Comparison of ENCODE assay signal across 9 cellular contexts in the genomic region with DNA sequence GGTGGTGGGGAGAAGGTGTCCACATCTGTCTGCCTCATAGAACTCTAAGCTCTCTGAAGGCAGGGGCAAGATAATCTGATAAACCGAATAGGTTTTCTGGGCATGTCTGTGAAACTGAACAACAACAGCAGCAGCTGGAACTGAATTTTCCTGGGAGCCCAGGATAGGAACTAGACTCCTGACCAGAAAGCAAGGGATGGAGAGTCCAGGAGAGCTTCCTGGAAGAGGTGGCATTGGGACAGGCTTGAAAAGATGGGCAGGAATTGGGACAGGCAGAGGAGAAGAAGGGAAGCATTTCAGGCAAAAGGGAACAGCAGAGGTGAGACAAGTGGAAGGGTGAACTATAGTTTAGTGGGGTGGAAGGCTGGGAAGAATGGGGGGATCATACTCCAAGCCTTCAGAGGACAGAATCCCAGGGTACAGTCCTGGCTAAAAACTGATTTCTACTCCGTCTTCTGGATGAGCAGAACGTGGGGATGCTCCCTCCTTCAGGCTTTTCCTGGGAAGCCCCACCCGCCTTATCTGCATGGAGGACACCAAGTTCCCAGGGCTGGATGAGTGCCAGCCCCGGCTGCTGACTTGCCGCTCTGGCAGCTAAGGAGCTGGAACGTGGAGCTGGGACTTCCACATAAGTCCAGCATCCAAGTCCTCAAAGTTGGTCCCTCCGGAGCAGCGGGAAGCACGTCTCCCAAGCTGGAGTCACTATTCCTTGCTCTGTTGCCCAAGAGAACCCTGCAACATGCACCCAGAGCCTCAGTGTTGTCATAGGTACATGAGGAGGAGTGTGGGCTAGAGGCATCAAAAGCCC. TPM values are rescaled to one million over a fixed set of nuclear protein-coding genes. Genes with fewer than 3 reads are reported as not detected.
A peak's percentile ranks its signal among the peaks of the same experiment; 100 is the strongest.
DNase-seq lines count a peak whose midpoint lies in the region; ATAC-seq and TF ChIP-seq lines count a peak whose summit lies in the region.
"Had no signal": no experiment of that assay in that cellular context is flagged by ENCODE, and none has a peak within 500 bp of the region (broad histone marks: within the 10 kb centered on the region; RNA-seq: fewer than 3 reads in every experiment).

No MANE protein-coding gene starts in this region.

- TF ChIP-seq POLR2A in gastrocnemius medialis (IDR thresholded peaks at IDR 0.05) = no peak

- ATAC-seq in right cardiac atrium = peak; percentile 77 to 80
- ATAC-seq in gastrocnemius medialis = peak; percentile 82 to 87

- WGBS in GM23248 (ENCODE audit: low coverage in 1 of 2, low lambda C conversion rate in 2 of 2, missing lambda C conversion rate in 2 of 2), 2 experiments = 5% methylated on average over 10 of the region's 10 CpGs
- WGBS in right cardiac atrium = 15% methylated on average over 10 of the region's 10 CpGs

- peaks cover 16% of the 10 kb centered on the region; the same call in 1 of the 2 replicates for H3F3A ChIP-seq in GM23248 (ENCODE audit: insufficient read depth)

- H3K9me3 ChIP-seq in GM23248 (ENCODE audit: low read depth) = no peaks in the 10 kb centered on the region
- H3K9me3 ChIP-seq in right cardiac atrium (ENCODE audit: control insufficient read depth, low read length) = no peaks in the 10 kb centered on the region
- H3K9me3 ChIP-seq in gastrocnemius medialis = no peaks in the 10 kb centered on the region

- no peaks in the 10 kb centered on the region for H3K79me2 ChIP-seq in GM23248 (ENCODE audit: insufficient read depth)

- H3K4me1 Mint-ChIP-seq in activated CD4-positive, alpha-beta memory T cell treated with anti-CD3 and anti-CD28 coated beads for 36 hours (ENCODE audit: low read depth) = no peaks in the 10 kb centered on the region

- CTCF ChIA-PET in activated CD4-positive, alpha-beta memory T cell treated with anti-CD3 and anti-CD28 coated beads for 36 hours (lab: Charles Lee) = interaction anchor here (0.8 kb wide), 1 partner anchor 31 kb away, joined by 3 read pairs; no protein-coding TSS in a partner anchor

- H3K27me3 Mint-ChIP-seq in activated CD4-positive, alpha-beta memory T cell treated with anti-CD3 and anti-CD28 coated beads for 36 hours = peaks cover 20% of the 10 kb centered on the region

- no peak overlapping the region for H3K27ac Mint-ChIP-seq in activated CD4-positive, alpha-beta memory T cell treated with anti-CD3 and anti-CD28 coated beads for 36 hours

- no peak overlapping the region for H2AFZ ChIP-seq in GM23248

- H3K4me3 ChIP-seq in GM23248 (no peak overlapping the region), brain microvascular endothelial cell (ENCODE audit: low read depth, low read length) (no peak overlapping the region), right cardiac atrium (ENCODE audit: low read length) (no peak overlapping the region), gastrocnemius medialis (no peak overlapping the region)
- H3K4me3 ChIP-seq: SK-N-MC had no signal

- peak; percentile 76 for DNase-seq in GM23248
- DNase-seq in brain microvascular endothelial cell = peak; percentile 22
- DNase-seq in right cardiac atrium = peak; percentile 90 to 97 (median 94)
- peak; percentile 76 to 82 for DNase-seq in gastrocnemius medialis
- DNase-seq in NCI-H524 (lab: John Stamatoyannopoulos, UW) = no peak
- no peak for DNase-seq in stimulated activated CD4-positive, alpha-beta T cell treated with anti-CD3 and anti-CD28 coated beads, Interleukin-2, amount 100 ng/mL, for 24 hours
- no peak for DNase-seq in activated CD4-positive, alpha-beta memory T cell treated with anti-CD3 and anti-CD28 coated beads for 36 hours
- DNase-seq in T1000 (lab: John Stamatoyannopoulos, UW) = no peak

- H3K4me1 ChIP-seq in GM23248 (ENCODE audit: insufficient read depth) = peaks cover 27% of the 10 kb centered on the region
- peaks cover 10% of the 10 kb centered on the region for H3K4me1 ChIP-seq in right cardiac atrium (ENCODE audit: control insufficient read depth, insufficient read depth, low read length)
- H3K4me1 ChIP-seq in gastrocnemius medialis = peaks cover 0 to 6% of the 10 kb centered on the region in 2 donors

- H3K4me2 ChIP-seq in GM23248 (ENCODE audit: unreplicated experiment) = no peak overlapping the region

- in situ Hi-C loops in GM23248 (cut with MboI) = no loop called here
- in situ Hi-C loops in brain microvascular endothelial cell (cut with HindIII; ENCODE audit: low pct_ligation_motif_present, low sequenced_read_pairs) = no loop called here
- in situ Hi-C loops in gastrocnemius medialis (cut with MboI; ENCODE audit: low sequenced_read_pairs in 4 of 4) = loop anchor here in 1 of 4 donors (10.0 kb wide), 1 partner anchor 172 kb away; no protein-coding TSS in a partner anchor

- no peak overlapping the region for H3K4me3 Mint-ChIP-seq in activated CD4-positive, alpha-beta memory T cell treated with anti-CD3 and anti-CD28 coated beads for 36 hours

- H3K27me3 ChIP-seq in GM23248 (replicated peaks; ENCODE audit: insufficient read depth) = peaks cover 9% of the 10 kb centered on the region; the same call in 1 of the 2 replicates
- H3K27me3 ChIP-seq in brain microvascular endothelial cell (replicated peaks) = peaks cover 12% of the 10 kb centered on the region
- H3K27me3 ChIP-seq in right cardiac atrium (ENCODE audit: control insufficient read depth, insufficient read depth) = no peaks in the 10 kb centered on the region
- peaks cover 0 to 2% (median 0%) of the 10 kb centered on the region in 3 donors for H3K27me3 ChIP-seq in gastrocnemius medialis

- H3K27ac ChIP-seq in GM23248 = no peak overlapping the region
- no peak overlapping the region for H3K27ac ChIP-seq in brain microvascular endothelial cell
- H3K27ac ChIP-seq in right cardiac atrium (ENCODE audit: low read length) = peak overlapping the region; percentile 55
- peak overlapping the region; percentile 49 to 69 (median 58) for H3K27ac ChIP-seq in gastrocnemius medialis
- H3K27ac ChIP-seq: SK-N-MC had no signal

- POLR2A ChIA-PET in activated CD4-positive, alpha-beta memory T cell treated with anti-CD3 and anti-CD28 coated beads for 36 hours (lab: Charles Lee) = no interaction called here

- no peak overlapping the region for H3K9ac ChIP-seq in GM23248

- no peaks in the 10 kb centered on the region for H4K20me1 ChIP-seq in GM23248 (ENCODE audit: insufficient read depth)

- no peaks in the 10 kb centered on the region for H3K36me3 Mint-ChIP-seq in activated CD4-positive, alpha-beta memory T cell treated with anti-CD3 and anti-CD28 coated beads for 36 hours

- no peaks in the 10 kb centered on the region for H3K36me3 ChIP-seq in GM23248 (ENCODE audit: low read depth)
- no peaks in the 10 kb centered on the region for H3K36me3 ChIP-seq in brain microvascular endothelial cell (replicated peaks)
- H3K36me3 ChIP-seq in gastrocnemius medialis = no peaks in the 10 kb centered on the region

- intact Hi-C loops in right cardiac atrium (cut with DNase I) = no loop called here
- intact Hi-C loops in gastrocnemius medialis (cut with DNase I; ENCODE audit: low total_unique reads) = no loop called here
- intact Hi-C loops in activated CD4-positive, alpha-beta memory T cell treated with anti-CD3 and anti-CD28 coated beads for 36 hours (cut with micrococcal nuclease) = no loop called here

- no peaks in the 10 kb centered on the region for H3K9me3 Mint-ChIP-seq in activated CD4-positive, alpha-beta memory T cell treated with anti-CD3 and anti-CD28 coated beads for 36 hours

- TF ChIP-seq CTCF in brain microvascular endothelial cell (IDR thresholded peaks at IDR 0.05; ENCODE audit: low read depth, low read length, missing control alignments) = no peak
- no peak for TF ChIP-seq CTCF in gastrocnemius medialis (IDR thresholded peaks at IDR 0.05 in 4 of 5, conservative IDR thresholded peaks at IDR 0.05 in 1 of 5)

- H3K9me2 ChIP-seq in GM23248 (ENCODE audit: insufficient read depth) = no peaks in the 10 kb centered on the region

RNA-seq across cellular contexts. Expression of a gene that starts 13.9 kb away (rescaled TPM):
- total RNA-seq in GM23248 (2014; rRNA removed; shearing (Covaris generic)) = not detected in 2 replicates
- polyA plus RNA-seq in GM23248 (2016; fragmentation: Nextera tagmentation; extraction: Ambion mirVana) (not detected in 2 replicates), right cardiac atrium (0.23 TPM)
- total RNA-seq in right cardiac atrium (under 1 TPM in 2 of 4 donors, not detected in 2; 0.11 to 0.44 TPM), gastrocnemius medialis (not detected)
- not detected for total RNA-seq in activated CD4-positive, alpha-beta memory T cell treated with anti-CD3 and anti-CD28 coated beads for 36 hours

RNA-seq across cellular contexts. Expression of a gene that starts 34.9 kb away (rescaled TPM):
- total RNA-seq in GM23248 (2014; rRNA removed; shearing (Covaris generic)) = not detected in 2 replicates
- polyA plus RNA-seq in GM23248 (2016; fragmentation: Nextera tagmentation; extraction: Ambion mirVana) = not detected in 2 replicates
- total RNA-seq in right cardiac atrium = under 1 TPM in 1 of 4 donors, not detected in 3; 0.81 TPM
- polyA plus RNA-seq in right cardiac atrium = 0.11 TPM
- total RNA-seq in gastrocnemius medialis = 1 to 10 TPM in 2 of 4 donors, not detected in 2; 3.2 to 7.2 TPM
- total RNA-seq in activated CD4-positive, alpha-beta memory T cell treated with anti-CD3 and anti-CD28 coated beads for 36 hours = not detected

RNA-seq across cellular contexts. Expression of a gene that starts 42.4 kb away (rescaled TPM):
- 2.3 and 3.9 TPM in 2 replicates for total RNA-seq in GM23248 (2014; rRNA removed; shearing (Covaris generic))
- polyA plus RNA-seq in GM23248 (2016; fragmentation: Nextera tagmentation; extraction: Ambion mirVana) = 1.0 and 1.6 TPM in 2 replicates
- total RNA-seq in right cardiac atrium = 1 to 10 TPM; 2.6 to 8.4 (median 7.1) TPM
- 10.3 TPM for polyA plus RNA-seq in right cardiac atrium
- 1 to 10 TPM in 2 of 4 donors, under 1 TPM in 2; 0.42 to 1.4 (median 0.95) TPM for total RNA-seq in gastrocnemius medialis
- total RNA-seq in activated CD4-positive, alpha-beta memory T cell treated with anti-CD3 and anti-CD28 coated beads for 36 hours = 1 to 10 TPM; 4.0 to 4.1 TPM

Comparison
In these comparisons a context has a peak if more than half of its experiments do, and no peak if none do; other contexts are left out.
1. DNase-seq: peak in GM23248 (single experiment), brain microvascular endothelial cell (single experiment), right cardiac atrium (3 of 3) and gastrocnemius medialis (2 of 2); none in NCI-H524 (0 of 2), stimulated activated CD4-positive, alpha-beta T cell treated with anti-CD3 and anti-CD28 coated beads, Interleukin-2, amount 100 ng/mL, for 24 hours (0 of 2), activated CD4-positive, alpha-beta memory T cell treated with anti-CD3 and anti-CD28 coated beads for 36 hours (single experiment) and T1000 (single experiment).
2. H3K27ac ChIP-seq: peak in right cardiac atrium (single experiment) and gastrocnemius medialis (4 of 4); none in GM23248 (single experiment) and brain microvascular endothelial cell (single experiment).